Comparison of ENCODE assay signal across 11 cellular contexts in the genomic region with DNA sequence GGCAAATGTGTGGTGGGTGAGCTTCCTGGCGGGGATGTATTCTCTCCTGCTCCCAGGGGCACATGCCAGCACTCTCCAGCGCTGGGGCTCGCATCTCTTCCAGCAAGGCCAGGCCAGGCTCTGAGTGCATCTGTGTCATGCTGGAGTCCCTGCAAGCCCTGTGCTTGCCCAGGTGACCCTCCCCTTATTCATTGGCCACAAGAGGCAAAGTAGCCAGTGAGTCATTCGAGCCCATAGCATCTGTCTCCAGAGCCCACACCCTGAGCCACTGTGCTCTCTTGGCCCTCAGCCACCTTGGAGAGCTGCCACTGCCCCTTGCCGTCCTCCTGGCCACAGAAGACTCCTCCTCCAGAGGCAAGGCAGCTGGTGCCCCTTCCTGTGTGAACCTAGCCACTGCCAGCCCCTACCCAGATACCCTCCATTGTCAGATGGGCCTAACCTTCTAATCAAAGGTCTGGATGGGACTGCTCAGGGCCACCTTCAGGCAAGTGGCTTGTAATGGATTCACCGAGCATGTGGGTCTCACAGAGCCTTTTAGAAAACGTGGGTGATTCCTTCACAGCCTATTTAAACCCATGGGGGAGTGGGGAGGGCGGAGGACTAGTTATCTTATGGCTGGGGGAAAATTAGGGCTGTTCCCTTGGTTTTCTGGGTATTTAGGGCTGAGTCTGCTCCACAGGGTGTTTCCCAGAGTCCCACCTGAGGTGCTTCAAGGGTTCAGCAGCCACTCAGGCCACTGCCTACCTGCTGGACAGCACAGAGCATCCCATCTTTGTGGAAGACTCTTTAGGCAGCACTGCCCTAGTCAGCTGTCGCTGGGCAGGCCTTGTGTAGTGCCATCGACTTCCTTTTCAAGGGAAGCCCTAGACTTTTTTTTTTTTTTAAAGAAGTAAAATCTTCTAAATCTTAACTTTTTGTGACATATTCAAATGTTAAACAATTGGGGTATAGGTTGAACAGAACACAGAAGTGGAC.
DNase-seq lines count a peak whose midpoint lies in the region; ATAC-seq, FAIRE-seq and TF ChIP-seq lines count a peak whose summit lies in the region.
"Had no signal": no experiment of that assay in that cellular context is flagged by ENCODE, and none has a peak within 500 bp of the region (broad histone marks: within the 10 kb centered on the region; RNA-seq: fewer than 3 reads in every experiment).

No MANE protein-coding gene starts in this region.

- TF ChIP-seq POLR2A in A549 (IDR thresholded peaks at IDR 0.05; ENCODE audit: low read length) = no peak
- TF ChIP-seq POLR2A in adrenal gland (IDR thresholded peaks at IDR 0.05) = no peak
- no peak for TF ChIP-seq POLR2A in gastroesophageal sphincter (IDR thresholded peaks at IDR 0.05)

- TF ChIP-seq EP300 in A549 (IDR thresholded peaks at IDR 0.05) (no peak), gastroesophageal sphincter (IDR thresholded peaks at IDR 0.05) (no peak)

- intact Hi-C loops in adrenal gland (cut with DNase I) = no loop called here

- no peaks in the 10 kb centered on the region for H3K4me1 ChIP-seq in A549
- no peaks in the 10 kb centered on the region for H3K4me1 ChIP-seq in adrenal gland (replicated peaks in 1 of 2)
- H3K4me1 ChIP-seq in gastroesophageal sphincter = no peaks in the 10 kb centered on the region
- H3K4me1 ChIP-seq: pancreas had no signal

- TF ChIP-seq CTCF in A549 (IDR thresholded peaks at IDR 0.05) (no peak), fibroblast of pulmonary artery (IDR thresholded peaks at IDR 0.05; ENCODE audit: low read length, missing control alignments) (no peak), adrenal gland (IDR thresholded peaks at IDR 0.05) (no peak), gastroesophageal sphincter (IDR thresholded peaks at IDR 0.05) (no peak)

- no peak overlapping the region for H3K27ac ChIP-seq in A549
- H3K27ac ChIP-seq in adrenal gland = no peak overlapping the region
- H3K27ac ChIP-seq in gastroesophageal sphincter = no peak overlapping the region
- H3K27ac ChIP-seq: pancreas had no signal

- H3K4me3 ChIP-seq in A549 = no peak overlapping the region
- H3K4me3 ChIP-seq in fibroblast of pulmonary artery (replicated peaks; ENCODE audit: low read depth, low read length) = no peak overlapping the region
- H3K4me3 ChIP-seq in adrenal gland = no peak overlapping the region
- H3K4me3 ChIP-seq in gastroesophageal sphincter = no peak overlapping the region
- H3K4me3 ChIP-seq: pancreas had no signal

- POLR2A ChIA-PET in A549 (lab: Yijun Ruan, JAX) = no interaction called here

- no peaks in the 10 kb centered on the region for H3K9me3 ChIP-seq in A549
- H3K9me3 ChIP-seq in adrenal gland (replicated peaks in 1 of 3) = no peaks in the 10 kb centered on the region
- H3K9me3 ChIP-seq in gastroesophageal sphincter = no peaks in the 10 kb centered on the region
- H3K9me3 ChIP-seq: pancreas had no signal

- 45% methylated on average over 10 of the region's 10 CpGs for WGBS in A549 (ENCODE audit: missing lambda C conversion rate)
- 68 to 80% (median 73%) methylated on average over 10 of the region's 10 CpGs for WGBS in adrenal gland, 4 donors
- WGBS in gastroesophageal sphincter (ENCODE audit: low coverage in 1 of 2), 2 donors = 74% methylated on average over 4 of the region's 10 CpGs; no CpG with 5 or more reads in 1 of the 2 donors

- CTCF ChIA-PET in A549 (lab: Yijun Ruan, JAX) = interaction anchor here (1.0 kb wide), 1 partner anchor 9 kb away, joined by 3 read pairs; no protein-coding TSS in a partner anchor

- H3K27me3 ChIP-seq in adrenal gland (no peaks in the 10 kb centered on the region), gastroesophageal sphincter (peaks cover 5% of the 10 kb centered on the region)
- H3K27me3 ChIP-seq: pancreas had no signal

- FAIRE-seq in A549 (lab: Jason Lieb, UNC) = no peak
- FAIRE-seq: pancreas had no signal

- TF ChIP-seq RAD21 in A549 (conservative IDR thresholded peaks at IDR 0.05 in 1 of 2, IDR thresholded peaks at IDR 0.05 in 1 of 2) = no peak

- DNase-seq in A549 (ENCODE audit: low read depth in 1 of 2, low spot score in 1 of 2) (peak in 1 of 2 experiments; percentile 14), HCEC 1CT (peak; percentile 14), RPMI7951 (ENCODE audit: low read depth) (peak; percentile 91), fibroblast of pulmonary artery (ENCODE audit: low read depth) (peak; percentile 8), adrenal gland (no peak)
- DNase-seq in effector CD8-positive, alpha-beta T cell (lab: John Stamatoyannopoulos, UW) = no peak
- DNase-seq in activated effector memory CD4-positive, alpha-beta T cell treated with Interleukin-2 at 50 U/mL for 16 hours = no peak
- DNase-seq: stimulated activated CD4-positive, alpha-beta T cell treated with anti-CD3 and anti-CD28 coated beads, Interleukin-4, amount 100 ng/mL, for 24 hours; T-helper 17 cell had no signal

- H3K4me2 ChIP-seq in A549 = no peak overlapping the region

- no peaks in the 10 kb centered on the region for H3K36me3 ChIP-seq in adrenal gland (replicated peaks in 1 of 2)
- no peaks in the 10 kb centered on the region for H3K36me3 ChIP-seq in gastroesophageal sphincter
- H3K36me3 ChIP-seq: pancreas had no signal

- ATAC-seq in A549 = peak; percentile 41 to 53; a peak in 3 of 6 replicates
- ATAC-seq in gastroesophageal sphincter = no peak
- ATAC-seq: T-helper 17 cell had no signal

TF ChIP-seq in A549, 52 proteins besides CTCF, POLR2A, EP300 and RAD21:
- TF ChIP-seq REST (IDR thresholded peaks at IDR 0.05) (peak; percentile 21; the same call in 1 of the 2 replicates), KDM5A (IDR thresholded peaks at IDR 0.05) (no peak), NPAS2 (CRISPR knock-in tag; IDR thresholded peaks at IDR 0.05; ENCODE audit: borderline replicate concordance) (no peak), CBX2 (IDR thresholded peaks at IDR 0.05; ENCODE audit: borderline replicate concordance, low read depth) (no peak), MAX (IDR thresholded peaks at IDR 0.05) (no peak), ZC3H11A (IDR thresholded peaks at IDR 0.05) (no peak), FOXS1 (CRISPR knock-in tag; IDR thresholded peaks at IDR 0.05) (no peak), JUN (IDR thresholded peaks at IDR 0.05) (no peak), JUNB (IDR thresholded peaks at IDR 0.05) (no peak), CHD2 (IDR thresholded peaks at IDR 0.05; ENCODE audit: low read length, partially characterized antibody) (no peak), ZFP36 (IDR thresholded peaks at IDR 0.05; ENCODE audit: borderline replicate concordance, partially characterized antibody) (no peak), RFX5 (IDR thresholded peaks at IDR 0.05) (0 out of 2 replicates have a peak, but pooled peaks have one; percentile 44)
- TF ChIP-seq, protein P1, sequence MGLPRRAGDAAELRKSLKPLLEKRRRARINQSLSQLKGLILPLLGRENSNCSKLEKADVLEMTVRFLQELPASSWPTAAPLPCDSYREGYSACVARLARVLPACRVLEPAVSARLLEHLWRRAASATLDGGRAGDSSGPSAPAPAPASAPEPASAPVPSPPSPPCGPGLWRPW (IDR thresholded peaks at IDR 0.05) = no peak
- TF ChIP-seq, protein P2, sequence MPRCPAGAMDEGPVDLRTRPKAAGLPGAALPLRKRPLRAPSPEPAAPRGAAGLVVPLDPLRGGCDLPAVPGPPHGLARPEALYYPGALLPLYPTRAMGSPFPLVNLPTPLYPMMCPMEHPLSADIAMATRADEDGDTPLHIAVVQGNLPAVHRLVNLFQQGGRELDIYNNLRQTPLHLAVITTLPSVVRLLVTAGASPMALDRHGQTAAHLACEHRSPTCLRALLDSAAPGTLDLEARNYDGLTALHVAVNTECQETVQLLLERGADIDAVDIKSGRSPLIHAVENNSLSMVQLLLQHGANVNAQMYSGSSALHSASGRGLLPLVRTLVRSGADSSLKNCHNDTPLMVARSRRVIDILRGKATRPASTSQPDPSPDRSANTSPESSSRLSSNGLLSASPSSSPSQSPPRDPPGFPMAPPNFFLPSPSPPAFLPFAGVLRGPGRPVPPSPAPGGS (IDR thresholded peaks at IDR 0.05) = no peak

Comparison
In these comparisons a context has a peak if more than half of its experiments do, and no peak if none do; other contexts are left out.
1. DNase-seq: peak in HCEC 1CT (single experiment), RPMI7951 (single experiment) and fibroblast of pulmonary artery (single experiment); none in adrenal gland (0 of 7), effector CD8-positive, alpha-beta T cell (single experiment) and activated effector memory CD4-positive, alpha-beta T cell treated with Interleukin-2 at 50 U/mL for 16 hours (single experiment).